In genomic region chr10:112794201-112794600, GRCh38 we compare ENCODE assay signal across 17 cellular contexts.
A peak's percentile ranks its signal among the peaks of the same experiment; 100 is the strongest.
DNase-seq lines count a peak whose midpoint lies in the region; ATAC-seq and TF ChIP-seq lines count a peak whose summit lies in the region.
"Had no signal": no experiment of that assay in that cellular context is flagged by ENCODE, and none has a peak within 500 bp of the region (broad histone marks: within the 10 kb centered on the region; RNA-seq: fewer than 3 reads in every experiment).

No MANE protein-coding gene starts in this region.

- H3K4me1 Mint-ChIP-seq in T-helper 17 cell = no peaks in the 10 kb centered on the region

- no peak for TF ChIP-seq POLR2A in transverse colon (IDR thresholded peaks at IDR 0.05)

- no peak overlapping the region for H3K4me3 Mint-ChIP-seq in T-helper 17 cell
- H3K4me3 Mint-ChIP-seq: CD8-positive, alpha-beta T cell; GM23338; H9 had no signal

- no peak overlapping the region for H3K4me2 ChIP-seq in mammary epithelial cell (ENCODE audit: insufficient read depth, low read depth, low read length)
- H3K4me2 ChIP-seq: A549, GM23338 had no signal

- CTCF ChIA-PET in mammary epithelial cell (lab: Charles Lee; ENCODE audit: low non-redundant PET) (no interaction called here), RWPE1 (lab: Yijun Ruan, JAX) (no interaction called here)

- H3K36me3 ChIP-seq in ACC112 (ENCODE audit: insufficient read depth, low read length) (no peaks in the 10 kb centered on the region), colonic mucosa (no peaks in the 10 kb centered on the region), transverse colon (no peaks in the 10 kb centered on the region), mammary epithelial cell (ENCODE audit: insufficient read depth, low read length) (no peaks in the 10 kb centered on the region)

- no peak for DNase-seq in T-helper 17 cell
- no peak for DNase-seq in colonic mucosa
- DNase-seq in transverse colon = no peak
- DNase-seq in mammary epithelial cell = no peak
- no peak for DNase-seq in RWPE1 (ENCODE audit: low spot score)
- DNase-seq: 8988T; C1 segment of cervical spinal cord; Caco-2; CD8-positive, alpha-beta T cell; DND-41; H9; HFFc6 had no signal

- H3K9me3 ChIP-seq in T-helper 17 cell (ENCODE audit: control insufficient read depth, low read length, poor library complexity, severe bottlenecking) (no peaks in the 10 kb centered on the region), colonic mucosa (no peaks in the 10 kb centered on the region), transverse colon (peaks cover 0 to 5% of the 10 kb centered on the region in 2 donors), mammary epithelial cell (replicated peaks; ENCODE audit: insufficient read depth, low read length) (peaks cover 3% of the 10 kb centered on the region)
- H3K9me3 ChIP-seq: Caco-2 had no signal

- 95 to 100% methylated on average over 4 of the region's 4 CpGs for WGBS in transverse colon (ENCODE audit: low coverage in 1 of 2), 2 donors
- WGBS in mammary epithelial cell (ENCODE audit: low coverage, missing lambda C conversion rate) = 91% methylated on average over 4 of the region's 4 CpGs

- H3K27ac Mint-ChIP-seq in T-helper 17 cell = peak overlapping the region; percentile 19
- H3K27ac Mint-ChIP-seq: CD8-positive, alpha-beta T cell had no signal

- intact Hi-C loops in colonic mucosa (cut with DNase I) (no loop called here), transverse colon (cut with DNase I; ENCODE audit: low total_unique reads) (no loop called here), mammary epithelial cell (cut with micrococcal nuclease) (no loop called here)

- H4K20me1 ChIP-seq in mammary epithelial cell (ENCODE audit: insufficient read depth, low read length) = no peaks in the 10 kb centered on the region

- in situ Hi-C loops in transverse colon (cut with MboI; ENCODE audit: low pct_ligation_motif_present in 1 of 4, low pct_unique_long_range_greater_than_20kb in 1 of 4, low sequenced_read_pairs in 3 of 4) = no loop called here
- in situ Hi-C loops in mammary epithelial cell (cut with MboI; ENCODE audit: low sequenced_read_pairs in 2 of 2) = no loop called here

- H3K4me1 ChIP-seq in ACC112 (ENCODE audit: control insufficient read depth, insufficient read depth, low read length, unreplicated experiment) (peaks cover 19% of the 10 kb centered on the region), colonic mucosa (peaks cover 4% of the 10 kb centered on the region), transverse colon (peaks cover 0 to 41% (median 30%) of the 10 kb centered on the region in 4 donors), mammary epithelial cell (ENCODE audit: insufficient read depth, low read length) (no peaks in the 10 kb centered on the region)

- H3K79me2 ChIP-seq in ACC112 (ENCODE audit: control insufficient read depth, insufficient read depth, low read length, unreplicated experiment) = no peaks in the 10 kb centered on the region
- no peaks in the 10 kb centered on the region for H3K79me2 ChIP-seq in mammary epithelial cell (ENCODE audit: insufficient read depth, low read length)

- no TSS peak for BruUV-seq in mammary epithelial cell (replicated peaks; lab: Mats Ljungman, UMichigan)

- no peak for TF ChIP-seq EP300 in transverse colon (IDR thresholded peaks at IDR 0.05; ENCODE audit: low read depth)

- TF ChIP-seq CTCF in colonic mucosa (IDR thresholded peaks at IDR 0.05) = no peak
- no peak for TF ChIP-seq CTCF in transverse colon (IDR thresholded peaks at IDR 0.05)
- no peak for TF ChIP-seq CTCF in mammary epithelial cell (conservative IDR thresholded peaks at IDR 0.05 in 1 of 2, IDR thresholded peaks at IDR 0.05 in 1 of 2; ENCODE audit: extremely low read depth in 1 of 2, insufficient read depth in 1 of 2, low read depth in 1 of 2, low read length in 2 of 2)
- TF ChIP-seq CTCF in RWPE1 (conservative IDR thresholded peaks at IDR 0.05; ENCODE audit: low read depth) = no peak

- H3K27ac ChIP-seq in ACC112 (ENCODE audit: low read depth, low read length) (0 out of 2 replicates have a peak overlapping the region, but pooled peaks have one; percentile 5), colonic mucosa (peak overlapping the region; percentile 82), transverse colon (peak overlapping the region; percentile 72 to 80 (median 76)), mammary epithelial cell (ENCODE audit: insufficient read depth, low read depth, low read length) (no peak overlapping the region), RWPE1 (no peak overlapping the region)
- H3K27ac ChIP-seq: A549 had no signal

- no peak for ATAC-seq in T-helper 17 cell
- ATAC-seq in GM19467 (IDR thresholded peaks at IDR 0.05; ENCODE audit: unreplicated experiment) = no peak
- ATAC-seq: A549; CD8-positive, alpha-beta T cell; GM23338; HCT116 had no signal

- dilution Hi-C loops in mammary epithelial cell (cut with HindIII; ENCODE audit: low sequenced_read_pairs) = no loop called here

- no peaks in the 10 kb centered on the region for H3K36me3 Mint-ChIP-seq in T-helper 17 cell (ENCODE audit: low read depth)

- no peaks in the 10 kb centered on the region for H3K27me3 Mint-ChIP-seq in T-helper 17 cell

- H3K4me3 ChIP-seq in ACC112 (ENCODE audit: low read depth, low read length) = no peak overlapping the region
- H3K4me3 ChIP-seq in colonic mucosa = no peak overlapping the region
- H3K4me3 ChIP-seq in transverse colon = no peak overlapping the region
- H3K4me3 ChIP-seq in mammary epithelial cell (replicated peaks in 1 of 3; ENCODE audit: insufficient read depth in 1 of 3, low read depth in 2 of 3, low read length in 3 of 3) = no peak overlapping the region
- H3K4me3 ChIP-seq: A549, GM23338 had no signal

- H3K9ac ChIP-seq in colonic mucosa (ENCODE audit: low read depth in 2 of 2, low read length in 2 of 2) (no peak overlapping the region), mammary epithelial cell (ENCODE audit: insufficient read depth, low read length) (no peak overlapping the region)

- POLR2A ChIA-PET in RWPE1 (lab: Yijun Ruan, JAX; ENCODE audit: low non-redundant PET) = no interaction called here

- no peaks in the 10 kb centered on the region for H3K27me3 ChIP-seq in ACC112 (ENCODE audit: insufficient read depth, low read length)
- H3K27me3 ChIP-seq in colonic mucosa = no peaks in the 10 kb centered on the region
- no peaks in the 10 kb centered on the region for H3K27me3 ChIP-seq in transverse colon
- H3K27me3 ChIP-seq in mammary epithelial cell (ENCODE audit: insufficient read depth, low read length) = no peaks in the 10 kb centered on the region

- H2AFZ ChIP-seq in ACC112 (ENCODE audit: low read length, unreplicated experiment) (no peak overlapping the region), mammary epithelial cell (ENCODE audit: low read depth, low read length) (no peak overlapping the region)
- H2AFZ ChIP-seq: GM23338 had no signal

Comparison
In these comparisons a context has a peak if more than half of its experiments do, and no peak if none do; other contexts are left out.
1. H3K27ac ChIP-seq: peak in ACC112 (single experiment), colonic mucosa (single experiment) and transverse colon (4 of 4); none in mammary epithelial cell (single experiment) and RWPE1 (single experiment).